Comparison of ENCODE assay signal across 1 cellular context in the genomic region with DNA sequence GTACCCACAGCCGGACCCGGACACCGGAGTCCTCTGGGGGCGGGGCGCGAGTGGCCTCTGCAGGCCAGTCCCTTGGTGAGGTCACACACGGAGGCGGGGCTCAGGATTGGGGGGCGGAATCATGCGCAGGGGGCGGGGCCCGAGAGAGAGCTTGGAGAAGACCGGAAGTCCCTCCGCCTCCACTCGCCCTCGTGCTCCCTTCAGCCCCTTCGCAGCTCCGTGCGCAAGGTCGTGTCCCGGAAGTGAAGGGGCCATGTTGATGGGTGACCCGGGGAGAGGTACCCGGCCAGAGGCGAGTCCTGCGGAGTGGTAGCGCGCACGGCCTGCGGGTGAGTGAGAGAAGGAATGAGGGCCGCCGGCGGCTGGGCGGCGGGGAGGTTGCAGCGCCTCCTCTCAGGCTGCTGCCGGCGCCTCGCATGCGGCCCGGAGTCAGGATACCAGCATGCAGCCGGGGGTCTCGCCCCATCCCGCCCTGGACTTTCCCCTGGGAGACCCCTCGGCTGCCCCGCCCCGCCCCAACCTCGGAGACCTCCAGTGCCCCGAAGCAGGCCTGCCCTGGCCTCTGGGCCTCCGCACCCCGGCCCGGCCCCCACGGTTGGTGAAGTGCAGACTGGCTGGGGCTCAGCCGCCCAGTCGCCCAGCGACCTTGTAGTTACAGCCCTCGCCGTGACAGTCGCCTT.
TF ChIP-seq lines count a peak whose summit lies in the region.

A gene (plus strand): TSS at position 182 of the 680 bp plus-strand sequence. CDS start 9,005 bp downstream, outside the sequence.

TF ChIP-seq in HepG2, 621 proteins besides CTCF, POLR2A, EP300 and RAD21 (continued from another document and continues in another):
- TF ChIP-seq, protein P1, sequence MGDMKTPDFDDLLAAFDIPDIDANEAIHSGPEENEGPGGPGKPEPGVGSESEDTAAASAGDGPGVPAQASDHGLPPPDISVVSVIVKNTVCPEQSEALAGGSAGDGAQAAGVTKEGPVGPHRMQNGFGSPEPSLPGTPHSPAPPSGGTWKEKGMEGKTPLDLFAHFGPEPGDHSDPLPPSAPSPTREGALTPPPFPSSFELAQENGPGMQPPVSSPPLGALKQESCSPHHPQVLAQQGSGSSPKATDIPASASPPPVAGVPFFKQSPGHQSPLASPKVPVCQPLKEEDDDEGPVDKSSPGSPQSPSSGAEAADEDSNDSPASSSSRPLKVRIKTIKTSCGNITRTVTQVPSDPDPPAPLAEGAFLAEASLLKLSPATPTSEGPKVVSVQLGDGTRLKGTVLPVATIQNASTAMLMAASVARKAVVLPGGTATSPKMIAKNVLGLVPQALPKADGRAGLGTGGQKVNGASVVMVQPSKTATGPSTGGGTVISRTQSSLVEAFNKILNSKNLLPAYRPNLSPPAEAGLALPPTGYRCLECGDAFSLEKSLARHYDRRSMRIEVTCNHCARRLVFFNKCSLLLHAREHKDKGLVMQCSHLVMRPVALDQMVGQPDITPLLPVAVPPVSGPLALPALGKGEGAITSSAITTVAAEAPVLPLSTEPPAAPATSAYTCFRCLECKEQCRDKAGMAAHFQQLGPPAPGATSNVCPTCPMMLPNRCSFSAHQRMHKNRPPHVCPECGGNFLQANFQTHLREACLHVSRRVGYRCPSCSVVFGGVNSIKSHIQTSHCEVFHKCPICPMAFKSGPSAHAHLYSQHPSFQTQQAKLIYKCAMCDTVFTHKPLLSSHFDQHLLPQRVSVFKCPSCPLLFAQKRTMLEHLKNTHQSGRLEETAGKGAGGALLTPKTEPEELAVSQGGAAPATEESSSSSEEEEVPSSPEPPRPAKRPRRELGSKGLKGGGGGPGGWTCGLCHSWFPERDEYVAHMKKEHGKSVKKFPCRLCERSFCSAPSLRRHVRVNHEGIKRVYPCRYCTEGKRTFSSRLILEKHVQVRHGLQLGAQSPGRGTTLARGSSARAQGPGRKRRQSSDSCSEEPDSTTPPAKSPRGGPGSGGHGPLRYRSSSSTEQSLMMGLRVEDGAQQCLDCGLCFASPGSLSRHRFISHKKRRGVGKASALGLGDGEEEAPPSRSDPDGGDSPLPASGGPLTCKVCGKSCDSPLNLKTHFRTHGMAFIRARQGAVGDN (CRISPR knock-in tag; IDR thresholded peaks at IDR 0.05), result peak; percentile 95
- TF ChIP-seq HMGA1 (CRISPR knock-in tag; conservative IDR thresholded peaks at IDR 0.05), result no peak
- TF ChIP-seq CENPT (CRISPR knock-in tag; IDR thresholded peaks at IDR 0.05; ENCODE audit: low read depth), result no peak
- TF ChIP-seq AKAP8 (CRISPR knock-in tag; IDR thresholded peaks at IDR 0.05), result 0 out of 2 replicates have a peak, but pooled peaks have one; percentile 18
- no peak for TF ChIP-seq MBNL3 (CRISPR knock-in tag; conservative IDR thresholded peaks at IDR 0.05)
- TF ChIP-seq, protein P2, sequence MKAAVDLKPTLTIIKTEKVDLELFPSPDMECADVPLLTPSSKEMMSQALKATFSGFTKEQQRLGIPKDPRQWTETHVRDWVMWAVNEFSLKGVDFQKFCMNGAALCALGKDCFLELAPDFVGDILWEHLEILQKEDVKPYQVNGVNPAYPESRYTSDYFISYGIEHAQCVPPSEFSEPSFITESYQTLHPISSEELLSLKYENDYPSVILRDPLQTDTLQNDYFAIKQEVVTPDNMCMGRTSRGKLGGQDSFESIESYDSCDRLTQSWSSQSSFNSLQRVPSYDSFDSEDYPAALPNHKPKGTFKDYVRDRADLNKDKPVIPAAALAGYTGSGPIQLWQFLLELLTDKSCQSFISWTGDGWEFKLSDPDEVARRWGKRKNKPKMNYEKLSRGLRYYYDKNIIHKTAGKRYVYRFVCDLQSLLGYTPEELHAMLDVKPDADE (CRISPR knock-in tag; IDR thresholded peaks at IDR 0.05), result no peak
- peak; percentile 49; the same call in 1 of the 2 replicates for TF ChIP-seq SALL2 (CRISPR knock-in tag; IDR thresholded peaks at IDR 0.05)
- TF ChIP-seq SMARCC2 (IDR thresholded peaks at IDR 0.05), result no peak
- peak; percentile 34; the same call in 1 of the 2 replicates for TF ChIP-seq GFI1 (CRISPR knock-in tag; IDR thresholded peaks at IDR 0.05; ENCODE audit: borderline replicate concordance)
- TF ChIP-seq, protein P3, sequence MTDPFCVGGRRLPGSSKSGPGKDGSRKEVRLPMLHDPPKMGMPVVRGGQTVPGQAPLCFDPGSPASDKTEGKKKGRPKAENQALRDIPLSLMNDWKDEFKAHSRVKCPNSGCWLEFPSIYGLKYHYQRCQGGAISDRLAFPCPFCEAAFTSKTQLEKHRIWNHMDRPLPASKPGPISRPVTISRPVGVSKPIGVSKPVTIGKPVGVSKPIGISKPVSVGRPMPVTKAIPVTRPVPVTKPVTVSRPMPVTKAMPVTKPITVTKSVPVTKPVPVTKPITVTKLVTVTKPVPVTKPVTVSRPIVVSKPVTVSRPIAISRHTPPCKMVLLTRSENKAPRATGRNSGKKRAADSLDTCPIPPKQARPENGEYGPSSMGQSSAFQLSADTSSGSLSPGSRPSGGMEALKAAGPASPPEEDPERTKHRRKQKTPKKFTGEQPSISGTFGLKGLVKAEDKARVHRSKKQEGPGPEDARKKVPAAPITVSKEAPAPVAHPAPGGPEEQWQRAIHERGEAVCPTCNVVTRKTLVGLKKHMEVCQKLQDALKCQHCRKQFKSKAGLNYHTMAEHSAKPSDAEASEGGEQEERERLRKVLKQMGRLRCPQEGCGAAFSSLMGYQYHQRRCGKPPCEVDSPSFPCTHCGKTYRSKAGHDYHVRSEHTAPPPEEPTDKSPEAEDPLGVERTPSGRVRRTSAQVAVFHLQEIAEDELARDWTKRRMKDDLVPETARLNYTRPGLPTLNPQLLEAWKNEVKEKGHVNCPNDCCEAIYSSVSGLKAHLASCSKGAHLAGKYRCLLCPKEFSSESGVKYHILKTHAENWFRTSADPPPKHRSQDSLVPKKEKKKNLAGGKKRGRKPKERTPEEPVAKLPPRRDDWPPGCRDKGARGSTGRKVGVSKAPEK (CRISPR knock-in tag; IDR thresholded peaks at IDR 0.05; ENCODE audit: borderline replicate concordance), result no peak
- no peak for TF ChIP-seq TMF1 (CRISPR knock-in tag; IDR thresholded peaks at IDR 0.05; ENCODE audit: low read depth)
- TF ChIP-seq RBFOX2 (IDR thresholded peaks at IDR 0.05; ENCODE audit: low read depth, low read length), result peak; percentile 96
- TF ChIP-seq RFX5 (IDR thresholded peaks at IDR 0.05; ENCODE audit: low read depth, low read length), result no peak
- TF ChIP-seq NFE2 (CRISPR knock-in tag; IDR thresholded peaks at IDR 0.05), result no peak
- TF ChIP-seq, protein P4, sequence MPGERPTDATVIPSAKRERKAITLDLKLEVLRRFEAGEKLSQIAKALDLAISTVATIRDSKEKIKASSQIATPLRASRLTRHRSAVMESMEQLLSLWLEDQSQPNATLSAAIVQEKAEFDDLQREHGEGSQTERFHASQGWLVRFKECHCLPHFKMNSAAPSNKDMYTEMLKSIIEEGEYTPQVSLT (CRISPR knock-in tag; IDR thresholded peaks at IDR 0.05; ENCODE audit: borderline replicate concordance, low read depth), result no peak
- TF ChIP-seq SSRP1 (CRISPR knock-in tag; IDR thresholded peaks at IDR 0.05), result no peak
- no peak; the same call in 1 of the 2 replicates for TF ChIP-seq BORCS8-MEF2B (CRISPR knock-in tag; IDR thresholded peaks at IDR 0.05)
- TF ChIP-seq GATAD2A (CRISPR knock-in tag; IDR thresholded peaks at IDR 0.05), result peak; percentile 54
- TF ChIP-seq ZNF3 (CRISPR knock-in tag; IDR thresholded peaks at IDR 0.05), result no peak
- no peak for TF ChIP-seq KAT2B (IDR thresholded peaks at IDR 0.05; ENCODE audit: borderline replicate concordance, low read depth, low read length)
- TF ChIP-seq ZNF777 (CRISPR knock-in tag; IDR thresholded peaks at IDR 0.05), result no peak
- TF ChIP-seq ZNF839 (CRISPR knock-in tag; IDR thresholded peaks at IDR 0.05; ENCODE audit: borderline replicate concordance), result peak; percentile 44; the same call in 1 of the 2 replicates
- TF ChIP-seq NFKB2 (CRISPR knock-in tag; IDR thresholded peaks at IDR 0.05; ENCODE audit: borderline replicate concordance), result peak; percentile 63; the same call in 1 of the 2 replicates
- TF ChIP-seq MIER3 (CRISPR knock-in tag; IDR thresholded peaks at IDR 0.05; ENCODE audit: borderline replicate concordance), result 0 out of 2 replicates have a peak, but pooled peaks have one; percentile 51
- TF ChIP-seq, protein P5, sequence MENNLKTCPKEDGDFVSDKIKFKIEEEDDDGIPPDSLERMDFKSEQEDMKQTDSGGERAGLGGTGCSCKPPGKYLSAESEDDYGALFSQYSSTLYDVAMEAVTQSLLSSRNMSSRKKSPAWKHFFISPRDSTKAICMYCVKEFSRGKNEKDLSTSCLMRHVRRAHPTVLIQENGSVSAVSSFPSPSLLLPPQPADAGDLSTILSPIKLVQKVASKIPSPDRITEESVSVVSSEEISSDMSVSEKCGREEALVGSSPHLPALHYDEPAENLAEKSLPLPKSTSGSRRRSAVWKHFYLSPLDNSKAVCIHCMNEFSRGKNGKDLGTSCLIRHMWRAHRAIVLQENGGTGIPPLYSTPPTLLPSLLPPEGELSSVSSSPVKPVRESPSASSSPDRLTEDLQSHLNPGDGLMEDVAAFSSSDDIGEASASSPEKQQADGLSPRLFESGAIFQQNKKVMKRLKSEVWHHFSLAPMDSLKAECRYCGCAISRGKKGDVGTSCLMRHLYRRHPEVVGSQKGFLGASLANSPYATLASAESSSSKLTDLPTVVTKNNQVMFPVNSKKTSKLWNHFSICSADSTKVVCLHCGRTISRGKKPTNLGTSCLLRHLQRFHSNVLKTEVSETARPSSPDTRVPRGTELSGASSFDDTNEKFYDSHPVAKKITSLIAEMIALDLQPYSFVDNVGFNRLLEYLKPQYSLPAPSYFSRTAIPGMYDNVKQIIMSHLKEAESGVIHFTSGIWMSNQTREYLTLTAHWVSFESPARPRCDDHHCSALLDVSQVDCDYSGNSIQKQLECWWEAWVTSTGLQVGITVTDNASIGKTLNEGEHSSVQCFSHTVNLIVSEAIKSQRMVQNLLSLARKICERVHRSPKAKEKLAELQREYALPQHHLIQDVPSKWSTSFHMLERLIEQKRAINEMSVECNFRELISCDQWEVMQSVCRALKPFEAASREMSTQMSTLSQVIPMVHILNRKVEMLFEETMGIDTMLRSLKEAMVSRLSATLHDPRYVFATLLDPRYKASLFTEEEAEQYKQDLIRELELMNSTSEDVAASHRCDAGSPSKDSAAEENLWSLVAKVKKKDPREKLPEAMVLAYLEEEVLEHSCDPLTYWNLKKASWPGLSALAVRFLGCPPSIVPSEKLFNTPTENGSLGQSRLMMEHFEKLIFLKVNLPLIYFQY (CRISPR knock-in tag; IDR thresholded peaks at IDR 0.05; ENCODE audit: borderline replicate concordance), result peak; percentile 51; the same call in 1 of the 2 replicates
- TF ChIP-seq NFKBIZ (CRISPR knock-in tag; IDR thresholded peaks at IDR 0.05), result no peak
- no peak for TF ChIP-seq RAD51 (IDR thresholded peaks at IDR 0.05; ENCODE audit: borderline replicate concordance)
- TF ChIP-seq, protein P6, sequence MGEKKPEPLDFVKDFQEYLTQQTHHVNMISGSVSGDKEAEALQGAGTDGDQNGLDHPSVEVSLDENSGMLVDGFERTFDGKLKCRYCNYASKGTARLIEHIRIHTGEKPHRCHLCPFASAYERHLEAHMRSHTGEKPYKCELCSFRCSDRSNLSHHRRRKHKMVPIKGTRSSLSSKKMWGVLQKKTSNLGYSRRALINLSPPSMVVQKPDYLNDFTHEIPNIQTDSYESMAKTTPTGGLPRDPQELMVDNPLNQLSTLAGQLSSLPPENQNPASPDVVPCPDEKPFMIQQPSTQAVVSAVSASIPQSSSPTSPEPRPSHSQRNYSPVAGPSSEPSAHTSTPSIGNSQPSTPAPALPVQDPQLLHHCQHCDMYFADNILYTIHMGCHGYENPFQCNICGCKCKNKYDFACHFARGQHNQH (CRISPR knock-in tag; IDR thresholded peaks at IDR 0.05), result peak; percentile 81; the same call in 1 of the 2 replicates
- TF ChIP-seq ZNF124 (CRISPR knock-in tag; IDR thresholded peaks at IDR 0.05), result peak; percentile 57; the same call in 1 of the 2 replicates
- TF ChIP-seq ZNF160 (CRISPR knock-in tag; IDR thresholded peaks at IDR 0.05), result no peak
- TF ChIP-seq ZFP90 (CRISPR knock-in tag; IDR thresholded peaks at IDR 0.05; ENCODE audit: borderline replicate concordance), result no peak; the same call in 1 of the 2 replicates
- TF ChIP-seq, protein P7, sequence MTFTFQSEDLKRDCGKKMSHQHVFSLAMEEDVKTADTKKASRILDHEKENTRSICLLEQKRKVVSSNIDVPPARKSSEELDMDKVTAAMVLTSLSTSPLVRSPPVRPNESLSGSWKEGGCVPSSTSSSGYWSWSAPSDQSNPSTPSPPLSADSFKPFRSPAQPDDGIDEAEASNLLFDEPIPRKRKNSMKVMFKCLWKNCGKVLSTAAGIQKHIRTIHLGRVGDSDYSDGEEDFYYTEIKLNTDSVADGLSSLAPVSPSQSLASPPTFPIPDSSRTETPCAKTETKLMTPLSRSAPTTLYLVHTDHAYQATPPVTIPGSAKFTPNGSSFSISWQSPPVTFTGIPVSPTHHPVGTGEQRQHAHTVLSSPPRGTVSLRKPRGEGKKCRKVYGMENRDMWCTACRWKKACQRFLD (CRISPR knock-in tag; IDR thresholded peaks at IDR 0.05; ENCODE audit: borderline replicate concordance), result no peak
- no peak; the same call in 1 of the 2 replicates for TF ChIP-seq MIER2 (CRISPR knock-in tag; IDR thresholded peaks at IDR 0.05)
- no peak for TF ChIP-seq ZNF598 (CRISPR knock-in tag; IDR thresholded peaks at IDR 0.05; ENCODE audit: borderline replicate concordance)
- TF ChIP-seq GABPB1 (CRISPR knock-in tag; IDR thresholded peaks at IDR 0.05), result peak; percentile 99
- TF ChIP-seq, protein P8, sequence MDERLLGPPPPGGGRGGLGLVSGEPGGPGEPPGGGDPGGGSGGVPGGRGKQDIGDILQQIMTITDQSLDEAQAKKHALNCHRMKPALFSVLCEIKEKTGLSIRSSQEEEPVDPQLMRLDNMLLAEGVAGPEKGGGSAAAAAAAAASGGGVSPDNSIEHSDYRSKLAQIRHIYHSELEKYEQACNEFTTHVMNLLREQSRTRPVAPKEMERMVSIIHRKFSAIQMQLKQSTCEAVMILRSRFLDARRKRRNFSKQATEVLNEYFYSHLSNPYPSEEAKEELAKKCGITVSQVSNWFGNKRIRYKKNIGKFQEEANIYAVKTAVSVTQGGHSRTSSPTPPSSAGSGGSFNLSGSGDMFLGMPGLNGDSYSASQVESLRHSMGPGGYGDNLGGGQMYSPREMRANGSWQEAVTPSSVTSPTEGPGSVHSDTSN (CRISPR knock-in tag; IDR thresholded peaks at IDR 0.05), result no peak
- TF ChIP-seq, protein P9, sequence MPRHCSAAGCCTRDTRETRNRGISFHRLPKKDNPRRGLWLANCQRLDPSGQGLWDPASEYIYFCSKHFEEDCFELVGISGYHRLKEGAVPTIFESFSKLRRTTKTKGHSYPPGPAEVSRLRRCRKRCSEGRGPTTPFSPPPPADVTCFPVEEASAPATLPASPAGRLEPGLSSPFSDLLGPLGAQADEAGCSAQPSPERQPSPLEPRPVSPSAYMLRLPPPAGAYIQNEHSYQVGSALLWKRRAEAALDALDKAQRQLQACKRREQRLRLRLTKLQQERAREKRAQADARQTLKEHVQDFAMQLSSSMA (CRISPR knock-in tag; IDR thresholded peaks at IDR 0.05), result no peak
- no peak for TF ChIP-seq ISX (CRISPR knock-in tag; conservative IDR thresholded peaks at IDR 0.05)
- TF ChIP-seq NPAS2 (CRISPR knock-in tag; IDR thresholded peaks at IDR 0.05; ENCODE audit: borderline replicate concordance), result no peak
